20 cellular contexts compared by ENCODE assay signal in the genomic region with DNA sequence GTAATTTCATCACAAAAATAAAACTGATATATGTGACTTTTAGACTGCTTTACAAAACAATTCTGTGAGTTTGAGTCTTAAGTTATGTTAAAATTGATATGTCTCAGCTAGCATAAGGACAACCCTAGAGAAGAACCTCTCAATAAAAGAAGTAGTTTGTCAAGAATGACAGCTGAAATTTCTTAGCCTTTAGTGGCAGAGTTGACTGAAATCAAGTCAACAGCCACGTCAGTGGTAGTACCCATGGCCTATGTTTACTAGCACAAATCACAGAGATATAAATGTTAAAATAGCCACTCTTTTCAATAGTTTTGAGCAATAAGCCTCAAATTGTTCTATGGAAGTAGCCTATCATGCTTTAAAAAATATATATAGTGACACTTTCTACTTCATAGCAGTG.
"Had no signal": no experiment of that assay in that cellular context is flagged by ENCODE, and none has a peak within 500 bp of the region (broad histone marks: within the 10 kb centered on the region; RNA-seq: fewer than 3 reads in every experiment).

No MANE protein-coding gene starts in this region.

- H3K27me3 ChIP-seq: foreskin keratinocyte, heart left ventricle, left lung, neutrophil, right atrium auricular region, tibial nerve had no signal

- H3K36me3 ChIP-seq: heart left ventricle, left lung, neutrophil, right atrium auricular region, tibial nerve had no signal

- H3K27ac ChIP-seq: foreskin keratinocyte, heart left ventricle, left lung, neutrophil, right atrium auricular region, tibial nerve had no signal

- H3K4me3 ChIP-seq: heart left ventricle, left lung, lung, right atrium auricular region, tibial nerve had no signal

- DNase-seq: activated CD4-positive, alpha-beta T cell treated with anti-CD3 and anti-CD28 coated beads for 36 hours; activated CD4-positive, CD25-positive, alpha-beta regulatory T cell; activated CD8-positive, alpha-beta T cell treated with anti-CD3 and anti-CD28 coated beads, Interleukin-2, amount 10 ng/mL, durations not matched to agents 7 days and 5 days; activated effector memory CD4-positive, alpha-beta T cell treated with Interleukin-2 at 50 U/mL for 16 hours; activated naive CD4-positive, alpha-beta T cell treated with anti-CD3 and anti-CD28 coated beads for 36 hours; activated naive CD8-positive, alpha-beta T cell treated with anti-CD3 and anti-CD28 coated beads for 36 hours; amniotic stem cell; caudate nucleus; heart left ventricle; left lung; naive B cell; nephron progenitor cell; stimulated activated CD4-positive, alpha-beta T cell treated with anti-CD3 and anti-CD28 coated beads, Interleukin-2, amount 100 ng/mL, for 48 hours; stimulated activated naive CD4-positive, alpha-beta T cell treated with Interleukin-2 at 50 U/mL for 16 hours; T-helper 1 cell had no signal

- H3K9me3 ChIP-seq: neutrophil had no signal

- ATAC-seq: activated CD4-positive, alpha-beta T cell treated with anti-CD3 and anti-CD28 coated beads for 36 hours; activated CD8-positive, alpha-beta T cell treated with anti-CD3 and anti-CD28 coated beads, Interleukin-2, amount 10 ng/mL, durations not matched to agents 7 days and 5 days; heart left ventricle; left lung had no signal

- H3K4me1 ChIP-seq: foreskin keratinocyte, heart left ventricle, left lung, right atrium auricular region, tibial nerve had no signal
